In the genomic region with DNA sequence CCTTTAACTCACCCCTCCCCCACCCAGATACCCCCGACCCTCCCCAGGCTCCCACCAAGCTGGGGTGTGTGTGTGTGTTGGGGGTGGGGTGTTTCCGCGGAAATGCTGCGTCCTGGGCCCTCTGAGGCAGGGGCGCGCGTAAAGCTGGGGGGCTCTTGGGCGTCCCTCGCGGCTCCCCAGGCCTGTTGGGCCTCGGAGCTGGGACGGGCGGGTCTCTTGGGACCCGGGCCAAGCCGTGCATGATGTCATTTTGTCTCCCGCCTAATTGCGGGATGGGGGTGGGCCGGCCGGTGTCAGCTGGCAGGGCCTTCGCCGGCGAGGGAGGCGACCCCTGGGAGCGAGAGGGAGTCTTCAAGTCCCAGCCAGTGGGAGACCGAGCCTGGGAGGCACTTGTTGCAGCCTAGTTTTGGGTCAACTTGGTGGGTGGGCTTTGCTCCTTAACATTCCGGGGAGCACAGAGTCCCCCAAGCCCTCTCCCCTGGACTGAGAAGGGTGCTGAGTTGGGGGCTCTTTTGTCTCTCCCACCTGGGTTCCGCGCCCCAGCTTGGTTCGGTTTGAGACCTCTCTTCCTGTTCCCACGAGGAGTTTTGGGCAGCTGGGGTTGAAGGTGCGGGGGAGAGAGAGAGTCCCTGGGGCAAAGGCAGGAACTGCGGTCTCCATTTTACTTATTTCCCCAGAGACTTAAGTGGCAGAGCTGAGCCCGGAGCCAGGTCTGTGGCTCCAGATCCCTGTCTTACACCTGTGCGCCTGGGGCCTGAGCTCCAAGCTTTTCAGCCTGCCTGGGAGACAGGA, we compare ENCODE assay signal across 8 cellular contexts. TPM values are rescaled to one million over a fixed set of nuclear protein-coding genes. Genes with fewer than 3 reads are reported as not detected.
DNase-seq lines count a peak whose midpoint lies in the region; ATAC-seq and TF ChIP-seq lines count a peak whose summit lies in the region.

No MANE protein-coding gene starts in this region.

- peaks cover 14% of the 10 kb centered on the region for H3K4me1 Mint-ChIP-seq in T-helper 2 cell treated with Interferon-gamma antibody and Interleukin-4, amounts not matched to agents 5 μg/mL and 100 μg/mL, for 36 hours (ENCODE audit: low read depth)

- H3K4me1 ChIP-seq in stomach, result peaks cover 11 to 25% (median 16%) of the 10 kb centered on the region in 4 donors

- no peak for TF ChIP-seq POLR2A in stomach (IDR thresholded peaks at IDR 0.05)

- no peak overlapping the region for H3K27ac ChIP-seq in stomach

- H3K27me3 Mint-ChIP-seq in T-helper 2 cell treated with Interferon-gamma antibody and Interleukin-4, amounts not matched to agents 5 μg/mL and 100 μg/mL, for 36 hours (ENCODE audit: low read depth), result peaks cover 4% of the 10 kb centered on the region

- intact Hi-C loops in stomach (cut with DNase I; ENCODE audit: low total_unique reads), result no loop called here

- H3K4me3 Mint-ChIP-seq in T-helper 2 cell treated with Interferon-gamma antibody and Interleukin-4, amounts not matched to agents 5 μg/mL and 100 μg/mL, for 36 hours, result peak overlapping the region; percentile 85

- DNase-seq in D341Med (ENCODE audit: low spot score) (peak; percentile 83), GM19238 (ENCODE audit: insufficient read length, low spot score) (peak; percentile 50), foreskin fibroblast (peak in 1 of 2 donors; percentile 25), stomach (no peak), A172 (ENCODE audit: low spot score) (no peak)
- DNase-seq in T-helper 2 cell treated with Interferon-gamma antibody and Interleukin-4, amounts not matched to agents 5 μg/mL and 100 μg/mL, for 36 hours (ENCODE audit: low spot score), result no peak

- H3K27ac Mint-ChIP-seq in T-helper 2 cell treated with Interferon-gamma antibody and Interleukin-4, amounts not matched to agents 5 μg/mL and 100 μg/mL, for 36 hours, result peak overlapping the region; percentile 85

- H3K4me3 ChIP-seq in foreskin fibroblast (ENCODE audit: low read depth in 1 of 2, low read length in 2 of 2) (peak overlapping the region; percentile 46 to 50), stomach (peak overlapping the region; percentile 27 to 58 (median 45))

- 4 to 17% (median 7%) methylated on average over 10 to 34 of the region's 34 CpGs for whole genome bisulfite sequencing in stomach, 5 donors

- ATAC-seq in HG03442 (IDR thresholded peaks at IDR 0.05; ENCODE audit: unreplicated experiment) (peak; percentile 31), HG03039 (IDR thresholded peaks at IDR 0.05; ENCODE audit: unreplicated experiment) (no peak)

- no peak for TF ChIP-seq EP300 in stomach (IDR thresholded peaks at IDR 0.05)

- no peaks in the 10 kb centered on the region for H3K9me3 Mint-ChIP-seq in T-helper 2 cell treated with Interferon-gamma antibody and Interleukin-4, amounts not matched to agents 5 μg/mL and 100 μg/mL, for 36 hours

- no peaks in the 10 kb centered on the region for H3K36me3 ChIP-seq in stomach

- H3K9me3 ChIP-seq in stomach, result no peaks in the 10 kb centered on the region

- peaks cover 5% of the 10 kb centered on the region for H3K36me3 Mint-ChIP-seq in T-helper 2 cell treated with Interferon-gamma antibody and Interleukin-4, amounts not matched to agents 5 μg/mL and 100 μg/mL, for 36 hours (ENCODE audit: low read depth)

- TF ChIP-seq CTCF in foreskin fibroblast (IDR thresholded peaks at IDR 0.05; ENCODE audit: low read depth, low read length) (no peak), stomach (IDR thresholded peaks at IDR 0.05) (no peak)

- H3K27me3 ChIP-seq in stomach, result peaks cover 12 to 64% (median 24%) of the 10 kb centered on the region in 3 donors

RNA-seq across cellular contexts. Expression of gene MYBL2, which starts 0.6 kb away (rescaled TPM):
- 10 to 100 TPM in 1 of 5 donors, 1 to 10 TPM in 4; 4.3 to 25.1 (median 5.8) TPM for total RNA-seq in stomach
- 1 to 10 TPM; 4.1 to 9.5 (median 6.4) TPM for polyA plus RNA-seq in stomach
- total RNA-seq in A172 (2014; rRNA removed; shearing (Covaris generic)), result 77.7 and 80.8 TPM in 2 replicates

RNA-seq across cellular contexts. Expression of gene GTSF1L, which starts 59.3 kb away (rescaled TPM):
- not detected for total RNA-seq in stomach
- polyA plus RNA-seq in stomach, result not detected
- total RNA-seq in A172 (2014; rRNA removed; shearing (Covaris generic)), result not detected in 2 replicates

Comparison
In these comparisons a context has a peak if more than half of its experiments do, and no peak if none do; other contexts are left out.
1. DNase-seq: peak in D341Med (single experiment) and GM19238 (single experiment); none in T-helper 2 cell treated with Interferon-gamma antibody and Interleukin-4, amounts not matched to agents 5 μg/mL and 100 μg/mL, for 36 hours (single experiment), stomach (single experiment) and A172 (single experiment).